In genomic region chr14:34965912-34966311, GRCh38 we compare ENCODE assay signal across 29 cellular contexts. TPM values are rescaled to one million over a fixed set of nuclear protein-coding genes. Genes with fewer than 3 reads are reported as not detected.
DNase-seq lines count a peak whose midpoint lies in the region; ATAC-seq, FAIRE-seq and TF ChIP-seq lines count a peak whose summit lies in the region.
"Had no signal": no experiment of that assay in that cellular context is flagged by ENCODE, and none has a peak within 500 bp of the region (broad histone marks: within the 10 kb centered on the region; RNA-seq: fewer than 3 reads in every experiment).

No MANE protein-coding gene starts in this region.

- no peak for TF ChIP-seq EP300 in K562 (IDR thresholded peaks at IDR 0.05; ENCODE audit: low read length)
- TF ChIP-seq EP300 in sigmoid colon (IDR thresholded peaks at IDR 0.05): no peak

- no peak for TF ChIP-seq POLR2A in K562 (conservative IDR thresholded peaks at IDR 0.05)
- TF ChIP-seq POLR2A in sigmoid colon (IDR thresholded peaks at IDR 0.05): no peak

- H3K4me1 Mint-ChIP-seq in activated CD4-positive, alpha-beta memory T cell treated with anti-CD3 and anti-CD28 coated beads for 36 hours (ENCODE audit: low read depth): peaks cover 20% of the 10 kb centered on the region
- peaks cover 15% of the 10 kb centered on the region for H3K4me1 Mint-ChIP-seq in activated CD4-positive, alpha-beta memory T cell treated with anti-CD3 and anti-CD28 coated beads, Interleukin-2, amount 10 ng/mL, durations not matched to agents 7 days and 5 days
- H3K4me1 Mint-ChIP-seq in CD4-positive, alpha-beta T cell (ENCODE audit: low read depth): peaks cover 6% of the 10 kb centered on the region

- FAIRE-seq in K562 (lab: Jason Lieb, UNC): no peak
- FAIRE-seq: A204.1, frontal cortex, kidney had no signal

- no peak overlapping the region for H2AFZ ChIP-seq in K562 (ENCODE audit: low read depth, low read length)

- no peaks in the 10 kb centered on the region for H3K9me3 ChIP-seq in CD4-positive, alpha-beta T cell (ENCODE audit: control insufficient read depth, low read length)
- no peaks in the 10 kb centered on the region for H3K9me3 ChIP-seq in K562 (replicated peaks; ENCODE audit: control insufficient read depth, insufficient read depth, low read depth, low read length)
- no peaks in the 10 kb centered on the region for H3K9me3 ChIP-seq in sigmoid colon
- H3K9me3 ChIP-seq: body of pancreas, HAP-1, heart right ventricle, spleen, tibial artery had no signal

- CTCF ChIA-PET in activated CD4-positive, alpha-beta memory T cell treated with anti-CD3 and anti-CD28 coated beads for 36 hours (lab: Charles Lee): no interaction called here
- CTCF ChIA-PET in activated CD4-positive, alpha-beta memory T cell treated with anti-CD3 and anti-CD28 coated beads, Interleukin-2, amount 10 ng/mL, durations not matched to agents 7 days and 5 days (lab: Charles Lee): no interaction called here
- CTCF ChIA-PET in CD4-positive, alpha-beta T cell (lab: Charles Lee): no interaction called here
- CTCF ChIA-PET in K562 (lab: Yijun Ruan, JAX; ENCODE audit: low intra/inter-chr PET ratio): no interaction called here

- H3K79me2 ChIP-seq in K562 (ENCODE audit: control insufficient read depth, insufficient read depth, low read length): no peaks in the 10 kb centered on the region; the same call in 2 of the 3 replicates

- H3K27me3 Mint-ChIP-seq in activated CD4-positive, alpha-beta memory T cell treated with anti-CD3 and anti-CD28 coated beads for 36 hours: no peaks in the 10 kb centered on the region
- no peaks in the 10 kb centered on the region for H3K27me3 Mint-ChIP-seq in activated CD4-positive, alpha-beta memory T cell treated with anti-CD3 and anti-CD28 coated beads, Interleukin-2, amount 10 ng/mL, durations not matched to agents 7 days and 5 days
- H3K27me3 Mint-ChIP-seq in CD4-positive, alpha-beta T cell: no peaks in the 10 kb centered on the region

- H3K9me1 ChIP-seq in K562 (ENCODE audit: control insufficient read depth, insufficient read depth, low read length): no peaks in the 10 kb centered on the region

- H3K4me1 ChIP-seq in K562 (replicated peaks in 1 of 2; ENCODE audit: control insufficient read depth in 2 of 2, insufficient read depth in 2 of 2, low read length in 2 of 2): peaks cover 0 to 10% of the 10 kb centered on the region in 2 experiments; a peak in 3 of 5 replicates
- H3K4me1 ChIP-seq in sigmoid colon: no peaks in the 10 kb centered on the region
- H3K4me1 ChIP-seq: body of pancreas, HAP-1, spleen, tibial artery had no signal

- H3K36me3 ChIP-seq in K562 (ENCODE audit: control insufficient read depth, insufficient read depth, low read length): peaks cover 20% of the 10 kb centered on the region; the same call in 2 of the 3 replicates
- peaks cover 0 to 35% (median 0%) of the 10 kb centered on the region in 4 donors for H3K36me3 ChIP-seq in sigmoid colon

- H3K4me3 Mint-ChIP-seq in activated CD4-positive, alpha-beta memory T cell treated with anti-CD3 and anti-CD28 coated beads for 36 hours: no peak overlapping the region
- H3K4me3 Mint-ChIP-seq in activated CD4-positive, alpha-beta memory T cell treated with anti-CD3 and anti-CD28 coated beads, Interleukin-2, amount 10 ng/mL, durations not matched to agents 7 days and 5 days: no peak overlapping the region
- H3K4me3 Mint-ChIP-seq in CD4-positive, alpha-beta T cell: no peak overlapping the region

- peaks cover 21% of the 10 kb centered on the region for H3K36me3 Mint-ChIP-seq in activated CD4-positive, alpha-beta memory T cell treated with anti-CD3 and anti-CD28 coated beads for 36 hours
- peaks cover 20% of the 10 kb centered on the region for H3K36me3 Mint-ChIP-seq in activated CD4-positive, alpha-beta memory T cell treated with anti-CD3 and anti-CD28 coated beads, Interleukin-2, amount 10 ng/mL, durations not matched to agents 7 days and 5 days (ENCODE audit: low read depth)
- peaks cover 62% of the 10 kb centered on the region for H3K36me3 Mint-ChIP-seq in CD4-positive, alpha-beta T cell (ENCODE audit: low read depth)

- POLR2A ChIA-PET in activated CD4-positive, alpha-beta memory T cell treated with anti-CD3 and anti-CD28 coated beads for 36 hours (lab: Charles Lee): no interaction called here
- POLR2A ChIA-PET in activated CD4-positive, alpha-beta memory T cell treated with anti-CD3 and anti-CD28 coated beads, Interleukin-2, amount 10 ng/mL, durations not matched to agents 7 days and 5 days (lab: Charles Lee): interaction anchor here (1.0 to 1.2 kb wide), 2 partner anchors 15 to 18 kb away, joined by 3 read pairs; no protein-coding TSS in a partner anchor
- POLR2A ChIA-PET in CD4-positive, alpha-beta T cell (lab: Charles Lee): no interaction called here
- POLR2A ChIA-PET in K562 (lab: Yijun Ruan, JAX): interaction anchor here (0.7 kb wide), 1 partner anchor 15 kb away, joined by 6 read pairs; no protein-coding TSS in a partner anchor

- TF ChIP-seq RAD21 in K562 (CRISPR knock-in tag; conservative IDR thresholded peaks at IDR 0.05 in 1 of 2, IDR thresholded peaks at IDR 0.05 in 1 of 2): no peak

- 91% methylated on average over 4 of the region's 4 CpGs for WGBS in K562 (ENCODE audit: insufficient coverage, low coverage, missing lambda C conversion rate)
- 92 to 98% methylated on average over 4 of the region's 4 CpGs for WGBS in sigmoid colon, 2 donors

- H4K20me1 ChIP-seq in K562 (replicated peaks; ENCODE audit: control insufficient read depth, insufficient read depth, low read length): no peaks in the 10 kb centered on the region

- in situ Hi-C loops in K562 (cut with MboI): no loop called here

- TF ChIP-seq CTCF in CD4-positive, alpha-beta T cell (IDR thresholded peaks at IDR 0.05): no peak
- TF ChIP-seq CTCF in K562 (IDR thresholded peaks at IDR 0.05 in 2 of 3, conservative IDR thresholded peaks at IDR 0.05 in 1 of 3; ENCODE audit: insufficient read depth in 2 of 3, low read depth in 1 of 3, low read length in 3 of 3): no peak
- no peak for TF ChIP-seq CTCF in sigmoid colon (IDR thresholded peaks at IDR 0.05)

- no peak overlapping the region for H3K4me2 ChIP-seq in K562 (ENCODE audit: insufficient read depth, low read length)

- intact Hi-C loops in activated CD4-positive, alpha-beta memory T cell treated with anti-CD3 and anti-CD28 coated beads for 36 hours (cut with micrococcal nuclease): loop anchor here (2.0 kb wide), 1 partner anchor 35 kb away; no protein-coding TSS in a partner anchor
- intact Hi-C loops in CD4-positive, alpha-beta T cell (cut with DNase I, micrococcal nuclease): no loop called here
- intact Hi-C loops in K562 (cut with micrococcal nuclease): no loop called here
- intact Hi-C loops in sigmoid colon (cut with DNase I): no loop called here

- H3K4me3 ChIP-seq in K562 (no peak overlapping the region), sigmoid colon (no peak overlapping the region)
- H3K4me3 ChIP-seq: body of pancreas, HAP-1, heart right ventricle, spleen, tibial artery had no signal

- H3K27ac Mint-ChIP-seq in activated CD4-positive, alpha-beta memory T cell treated with anti-CD3 and anti-CD28 coated beads for 36 hours: peak overlapping the region; percentile 61
- H3K27ac Mint-ChIP-seq in activated CD4-positive, alpha-beta memory T cell treated with anti-CD3 and anti-CD28 coated beads, Interleukin-2, amount 10 ng/mL, durations not matched to agents 7 days and 5 days: no peak overlapping the region
- H3K27ac Mint-ChIP-seq in CD4-positive, alpha-beta T cell: peak overlapping the region; percentile 61

- H3K27ac ChIP-seq in CD4-positive, alpha-beta T cell (ENCODE audit: low read depth, low read length): no peak overlapping the region
- no peak overlapping the region for H3K27ac ChIP-seq in K562 (ENCODE audit: extremely low read depth, low read depth, low read length)
- no peak overlapping the region for H3K27ac ChIP-seq in sigmoid colon
- H3K27ac ChIP-seq: body of pancreas, spleen, tibial artery, VCaP had no signal

- H3K27me3 ChIP-seq in CD4-positive, alpha-beta T cell (ENCODE audit: control insufficient read depth, insufficient read depth, low read length): no peaks in the 10 kb centered on the region
- H3K27me3 ChIP-seq in K562 (ENCODE audit: control insufficient read depth in 2 of 2, insufficient read depth in 2 of 2, low read length in 2 of 2): no peaks in the 10 kb centered on the region
- no peaks in the 10 kb centered on the region for H3K27me3 ChIP-seq in sigmoid colon
- H3K27me3 ChIP-seq: body of pancreas, heart right ventricle, spleen, tibial artery had no signal

- no peak for ATAC-seq in CD4-positive, alpha-beta T cell (ENCODE audit: poor library complexity)
- ATAC-seq in K562 (peak; percentile 56), GM18511 (IDR thresholded peaks at IDR 0.05; ENCODE audit: unreplicated experiment) (no peak)
- ATAC-seq: body of pancreas, Panc1 had no signal

- H3K9me3 Mint-ChIP-seq in activated CD4-positive, alpha-beta memory T cell treated with anti-CD3 and anti-CD28 coated beads for 36 hours: no peaks in the 10 kb centered on the region
- H3K9me3 Mint-ChIP-seq in activated CD4-positive, alpha-beta memory T cell treated with anti-CD3 and anti-CD28 coated beads, Interleukin-2, amount 10 ng/mL, durations not matched to agents 7 days and 5 days: no peaks in the 10 kb centered on the region
- H3K9me3 Mint-ChIP-seq in CD4-positive, alpha-beta T cell: no peaks in the 10 kb centered on the region

- DNase-seq in activated CD4-positive, alpha-beta memory T cell treated with anti-CD3 and anti-CD28 coated beads for 36 hours: no peak
- DNase-seq in activated CD4-positive, alpha-beta memory T cell treated with anti-CD3 and anti-CD28 coated beads, Interleukin-2, amount 10 ng/mL, durations not matched to agents 7 days and 5 days: no peak
- no peak for DNase-seq in CD4-positive, alpha-beta T cell
- DNase-seq in HT1080 (ENCODE audit: low read depth) (peak; percentile 3), K562 (ENCODE audit: extremely low read depth in 1 of 4, low spot score in 3 of 4) (no peak), sigmoid colon (no peak), mesenteric fat pad (ENCODE audit: low spot score) (no peak)
- DNase-seq: activated CD4-positive, alpha-beta T cell treated with anti-CD3 and anti-CD28 coated beads for 4 hours; activated effector memory CD4-positive, alpha-beta T cell treated with Interleukin-2 at 50 U/mL for 16 hours; body of pancreas; EL; heart right ventricle; IMR-90; kidney; NCI-H1694; NCI-H446; NCI-H748 treated with DMSO at 0.1 percent for 48 hours; right cardiac atrium; SHP77 treated with DMSO at 0.1 percent for 48 hours; spleen; stimulated activated CD4-positive, alpha-beta T cell treated with anti-CD3 and anti-CD28 coated beads, Interleukin-2, amount 100 ng/mL, for 24 hours; T1000; tibial artery had no signal

- no peak overlapping the region for H3K9ac ChIP-seq in K562 (ENCODE audit: insufficient read depth in 1 of 2, low read depth in 2 of 2, low read length in 2 of 2)

- BruUV-seq in K562 (replicated peaks; lab: Mats Ljungman, UMichigan): no TSS peak

RNA-seq across cellular contexts. Expression of gene SRP54, which starts 16.9 kb away (rescaled TPM):
- 10 to 100 TPM; 82.6 to 87.7 TPM for total RNA-seq in activated CD4-positive, alpha-beta memory T cell treated with anti-CD3 and anti-CD28 coated beads for 36 hours
- total RNA-seq in activated CD4-positive, alpha-beta memory T cell treated with anti-CD3 and anti-CD28 coated beads, Interleukin-2, amount 10 ng/mL, durations not matched to agents 7 days and 5 days: 10 to 100 TPM; 69.4 to 71.2 TPM
- 10 to 100 TPM; 30.3 to 32.7 TPM for total RNA-seq in CD4-positive, alpha-beta T cell
- total RNA-seq in HT1080 (2014; rRNA removed; shearing (Covaris generic)): 62.0 and 66.1 TPM in 2 replicates
- polyA plus RNA-seq in HT1080 (2015; cell fraction: cytosol; rRNA removed): 59.8 and 72.1 TPM in 2 replicates
- polyA plus RNA-seq in HT1080 (2015; cell fraction: nucleus; rRNA removed): 139 and 149 TPM in 2 replicates
- 46.3 and 124 TPM in 2 replicates for total RNA-seq in K562 (2011; cell fraction: chromatin; rRNA removed; ENCODE audit: low replicate concordance)
- 27.2 and 30.0 TPM in 2 replicates for total RNA-seq in K562 (2011; cell fraction: nucleolus; rRNA removed)
- total RNA-seq in K562 (2011; cell fraction: nucleoplasm; rRNA removed): 47.2 and 66.9 TPM in 2 replicates
- total RNA-seq in K562 (2014; rRNA removed) (46.7 and 51.7 TPM in 2 replicates), K562 (2014; rRNA removed; fragmentation: Illumina TruSeq; extraction: Trizol) (68.2 and 74.5 TPM in 2 replicates), K562 (2015; rRNA removed; fragmentation: Illumina TruSeq; extraction: Trizol) (59.3 and 62.5 TPM in 2 replicates), K562 (2021) (38.7 and 41.6 TPM in 2 replicates), sigmoid colon (10 to 100 TPM; 29.9 to 36.1 (median 34.6) TPM), mesenteric fat pad (38.3 TPM)
- polyA plus RNA-seq in K562 (2011; rRNA removed) (28.6 and 31.1 TPM in 2 replicates), K562 (2014; fragmentation: Illumina TruSeq; extraction: Trizol) (64.7 and 69.8 TPM in 2 replicates), K562 (2014; fragmentation: Nextera tagmentation; extraction: Ambion mirVana) (10 to 100 TPM; 44.1 to 64.5 TPM), K562 (2014; rRNA removed) (51.5 and 51.9 TPM in 2 replicates), sigmoid colon (10 to 100 TPM; 31.9 to 35.6 (median 33.0) TPM)
- 19.4 and 27.7 TPM in 2 replicates for polyA plus RNA-seq in K562 (2011; cell fraction: cytosol; rRNA removed)
- polyA plus RNA-seq in K562 (2011; cell fraction: nucleus; rRNA removed): 16.9 and 28.6 TPM in 2 replicates
- 42.6 and 46.5 TPM in 2 replicates for polyA plus RNA-seq in K562 (2012)
- polyA minus RNA-seq in K562 (2011; rRNA and poly(A)+ RNA removed): 40.3 and 44.1 TPM in 2 replicates
- 14.9 and 19.2 TPM in 2 replicates for polyA minus RNA-seq in K562 (2011; cell fraction: cytosol; rRNA and poly(A)+ RNA removed)
- 18.0 and 44.5 TPM in 2 replicates for polyA minus RNA-seq in K562 (2011; cell fraction: nucleus; rRNA and poly(A)+ RNA removed)

Comparison
In these comparisons a context has a peak if more than half of its experiments do, and no peak if none do; other contexts are left out.
1. POLR2A ChIA-PET loops: an anchor here in activated CD4-positive, alpha-beta memory T cell treated with anti-CD3 and anti-CD28 coated beads, Interleukin-2, amount 10 ng/mL, durations not matched to agents 7 days and 5 days (1.0 to 1.2 kb wide) and K562 (0.7 kb wide); none called in activated CD4-positive, alpha-beta memory T cell treated with anti-CD3 and anti-CD28 coated beads for 36 hours and CD4-positive, alpha-beta T cell.